In the genomic region with DNA sequence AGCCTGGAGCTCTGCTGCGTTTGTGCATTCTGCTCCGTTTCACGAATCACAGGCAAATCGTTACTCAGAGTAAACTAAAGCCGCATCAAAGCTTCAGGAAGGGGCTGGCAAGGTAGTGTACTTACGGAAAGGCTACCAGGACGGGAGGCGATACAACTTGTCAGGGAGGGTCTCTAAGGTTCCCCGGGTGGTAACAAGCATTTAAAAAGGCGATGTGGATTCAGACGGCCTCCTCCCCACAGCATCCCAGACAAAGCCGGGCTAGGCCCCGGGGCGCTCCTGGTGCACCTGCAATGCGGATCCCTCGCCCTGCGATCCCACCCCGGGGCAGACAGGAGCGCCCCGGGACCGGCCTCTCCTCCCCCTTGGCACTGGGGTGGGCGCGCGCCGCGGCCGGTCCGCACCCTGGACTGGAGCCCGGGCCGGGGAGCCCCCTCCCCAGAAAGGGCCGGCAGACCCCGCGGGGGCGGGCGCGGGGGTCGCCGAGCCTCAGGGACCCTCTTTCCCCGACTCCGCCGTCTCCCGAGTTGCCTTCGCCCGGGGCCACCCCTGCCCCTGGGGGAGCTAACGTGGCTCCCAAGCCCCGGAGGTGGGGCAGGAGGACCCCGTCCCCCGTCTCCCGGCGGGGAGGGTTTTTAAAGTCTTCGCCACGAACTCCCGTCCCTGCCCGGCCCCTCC, we compare ENCODE assay signal across 8 cellular contexts. TPM values are rescaled to one million over a fixed set of nuclear protein-coding genes. Genes with fewer than 3 reads are reported as not detected.
DNase-seq lines count a peak whose midpoint lies in the region; ATAC-seq and TF ChIP-seq lines count a peak whose summit lies in the region.

No MANE protein-coding gene starts in this region.

- no peaks in the 10 kb centered on the region for H4K20me1 ChIP-seq in HCT116 (ENCODE audit: insufficient read depth)

- H3K4me1 ChIP-seq in HCT116 (ENCODE audit: control insufficient read depth in 1 of 2, insufficient read depth in 2 of 2, low read length in 2 of 2) (peaks cover 10 to 15% of the 10 kb centered on the region in 2 experiments; a peak in 3 of 4 replicates), mesendoderm (ENCODE audit: control insufficient read depth, low read depth, low read length) (peaks cover 4% of the 10 kb centered on the region)

- H3K9ac ChIP-seq in HCT116 (ENCODE audit: low read length) (peak overlapping the region; percentile 55), mesendoderm (ENCODE audit: low read length) (peak overlapping the region; percentile 71)

- no peaks in the 10 kb centered on the region for H3K9me2 ChIP-seq in HCT116 (ENCODE audit: insufficient read depth)

- peak overlapping the region; percentile 99 for H4K8ac ChIP-seq in mesendoderm (ENCODE audit: low read depth, low read length)

- peaks cover 6 to 10% of the 10 kb centered on the region in 2 experiments; a peak in 2 of 4 replicates for H3K36me3 ChIP-seq in HCT116 (ENCODE audit: control insufficient read depth in 1 of 2, insufficient read depth in 2 of 2, low read length in 2 of 2)
- no peaks in the 10 kb centered on the region for H3K36me3 ChIP-seq in mesendoderm (ENCODE audit: control insufficient read depth, insufficient read depth, low read length)

- H3K79me1 ChIP-seq in mesendoderm (ENCODE audit: low read length) = peaks cover 13% of the 10 kb centered on the region

- peak overlapping the region; percentile 70 for H3K27ac ChIP-seq in HCT116 (ENCODE audit: low read depth, low read length)
- peak overlapping the region; percentile 97 for H3K27ac ChIP-seq in mesendoderm (ENCODE audit: low read depth, low read length)

- no peaks in the 10 kb centered on the region for H3K9me3 Mint-ChIP-seq in activated CD8-positive, alpha-beta T cell treated with anti-CD3 and anti-CD28 coated beads for 36 hours

- H3K56ac ChIP-seq in mesendoderm (ENCODE audit: low read length) = peak overlapping the region; percentile 83

- WGBS in mesendoderm (ENCODE audit: extremely low coverage, insufficient coverage, low lambda C conversion rate) = no CpG with 5 or more reads among the region's 54 CpGs

- DNase-seq in ELF-1 (ENCODE audit: low read depth, low spot score) = peak; percentile 96
- DNase-seq in HCT116 (ENCODE audit: low read depth, low spot score) = no peak
- DNase-seq in NCI-H146 (lab: John Stamatoyannopoulos, UW) = peak; percentile 58
- peak; percentile 52 for DNase-seq in activated CD8-positive, alpha-beta T cell treated with anti-CD3 and anti-CD28 coated beads for 36 hours
- peak; percentile 36 for DNase-seq in effector CD8-positive, alpha-beta T cell (lab: John Stamatoyannopoulos, UW)
- peak; percentile 94 for DNase-seq in mesendoderm
- DNase-seq in stimulated activated naive CD8-positive, alpha-beta T cell treated with anti-CD3 and anti-CD28 coated beads, Interleukin-15, Interleukin-2, amounts not matched to agents 100 U/mL and 50 U/mL, for 24 hours = peak; percentile 46
- no peak for DNase-seq in AG08395 (ENCODE audit: low spot score)

- H3K18ac ChIP-seq in mesendoderm (ENCODE audit: low read length) = peak overlapping the region; percentile 99

- CTCF ChIA-PET in HCT116 (lab: Charles Lee) = interaction anchor here (0.7 kb wide), 1 partner anchor 67 kb away, joined by 3 read pairs; no protein-coding TSS in a partner anchor
- CTCF ChIA-PET in activated CD8-positive, alpha-beta T cell treated with anti-CD3 and anti-CD28 coated beads for 36 hours (lab: Charles Lee) = interaction anchor here (0.9 to 1.7 kb wide), 6 partner anchors 18 to 67 kb away, joined by 3 to 5 read pairs (median 4); no protein-coding TSS in a partner anchor

- no peak overlapping the region for H2AFZ ChIP-seq in HCT116 (ENCODE audit: low read depth, low read length, poor library complexity, severe bottlenecking)

- peak; percentile 15; the same call in 1 of the 2 replicates for ATAC-seq in HCT116
- ATAC-seq in activated CD8-positive, alpha-beta T cell treated with anti-CD3 and anti-CD28 coated beads for 36 hours = no peak
- ATAC-seq in stimulated activated naive CD8-positive, alpha-beta T cell treated with anti-CD3 and anti-CD28 coated beads, Interleukin-15, Interleukin-2, amounts not matched to agents 100 U/mL and 50 U/mL, for 24 hours = no peak

- peak overlapping the region; percentile 72 for H3K4ac ChIP-seq in mesendoderm (ENCODE audit: low read depth, low read length)

- H4K5ac ChIP-seq in mesendoderm (ENCODE audit: low read length) = no peak overlapping the region

- no peak overlapping the region for H2AK5ac ChIP-seq in mesendoderm (ENCODE audit: low read length)

- H3K4me3 Mint-ChIP-seq in activated CD8-positive, alpha-beta T cell treated with anti-CD3 and anti-CD28 coated beads for 36 hours = peak overlapping the region; percentile 89

- H2BK15ac ChIP-seq in mesendoderm (replicated peaks; ENCODE audit: low read depth) = peak overlapping the region; percentile 75

- H3K4me1 Mint-ChIP-seq in activated CD8-positive, alpha-beta T cell treated with anti-CD3 and anti-CD28 coated beads for 36 hours (ENCODE audit: low read depth) = peaks cover 33% of the 10 kb centered on the region

- peak overlapping the region; percentile 84 for H3K4me2 ChIP-seq in HCT116 (ENCODE audit: low read length)
- H3K4me2 ChIP-seq in mesendoderm (ENCODE audit: low read length) = peak overlapping the region; percentile 88

- RAD21 ChIA-PET in HCT116 (lab: Charles Lee; ENCODE audit: low non-redundant PET in 1 of 2, low total read pairs in 2 of 2, uncharacterized antibody in 2 of 2, unreplicated experiment in 2 of 2) = no interaction called here

- H3K4me3 ChIP-seq in HCT116 (replicated peaks in 1 of 2; ENCODE audit: low read depth in 1 of 2, low read length in 2 of 2) (peak overlapping the region; percentile 65 to 68), mesendoderm (ENCODE audit: low read length) (peak overlapping the region; percentile 60)

- H3K9me3 ChIP-seq in HCT116 (ENCODE audit: control insufficient read depth in 1 of 2, insufficient read depth in 1 of 2, low read depth in 1 of 2, low read length in 2 of 2) = no peaks in the 10 kb centered on the region

- H3K36me3 Mint-ChIP-seq in activated CD8-positive, alpha-beta T cell treated with anti-CD3 and anti-CD28 coated beads for 36 hours (ENCODE audit: low read depth) = peaks cover 17% of the 10 kb centered on the region

- no peaks in the 10 kb centered on the region for H3K27me3 ChIP-seq in HCT116 (ENCODE audit: insufficient read depth, low read length)
- peaks cover 20% of the 10 kb centered on the region for H3K27me3 ChIP-seq in mesendoderm (ENCODE audit: insufficient read depth, low read length, poor library complexity)

- peak overlapping the region; percentile 76 for H2BK120ac ChIP-seq in mesendoderm (ENCODE audit: low read depth, low read length)

- no TSS peak for BruUV-seq in HCT116 (replicated peaks; lab: Mats Ljungman, UMichigan)

- intact Hi-C loops in HCT116 (cut with micrococcal nuclease) = loop anchor here (5.0 kb wide), 1 partner anchor 340 kb away; a partner anchor contains a TSS
- intact Hi-C loops in activated CD8-positive, alpha-beta T cell treated with anti-CD3 and anti-CD28 coated beads for 36 hours (cut with micrococcal nuclease) = no loop called here

- peak overlapping the region; percentile 53 for H3K27ac Mint-ChIP-seq in activated CD8-positive, alpha-beta T cell treated with anti-CD3 and anti-CD28 coated beads for 36 hours

- H3K79me2 ChIP-seq in HCT116 (ENCODE audit: insufficient read depth, low read length) (peaks cover 29% of the 10 kb centered on the region), mesendoderm (ENCODE audit: control insufficient read depth, insufficient read depth, low read length) (peaks cover 6% of the 10 kb centered on the region)

- H3K27me3 Mint-ChIP-seq in activated CD8-positive, alpha-beta T cell treated with anti-CD3 and anti-CD28 coated beads for 36 hours = no peaks in the 10 kb centered on the region

- no peak for TF ChIP-seq RAD21 in HCT116 (IDR thresholded peaks at IDR 0.05; ENCODE audit: low read depth)

- POLR2A ChIA-PET in HCT116 (lab: Charles Lee) = interaction anchor here (0.6 kb wide), 1 partner anchor 50 kb away, joined by 5 read pairs; no protein-coding TSS in a partner anchor
- POLR2A ChIA-PET in activated CD8-positive, alpha-beta T cell treated with anti-CD3 and anti-CD28 coated beads for 36 hours (lab: Charles Lee) = interaction anchor here (0.6 to 1.0 kb wide), 3 partner anchors 10 to 53 kb away, joined by 3 read pairs; no protein-coding TSS in a partner anchor

- TF ChIP-seq POLR2A in HCT116 (IDR thresholded peaks at IDR 0.05; ENCODE audit: borderline replicate concordance, extremely low read depth, insufficient read depth, insufficient read length) = no peak

- TF ChIP-seq CTCF in HCT116 (IDR thresholded peaks at IDR 0.05 in 2 of 3, conservative IDR thresholded peaks at IDR 0.05 in 1 of 3; ENCODE audit: borderline replicate concordance in 1 of 3, insufficient read depth in 1 of 3, low read depth in 2 of 3, low read length in 2 of 3) = no peak
- TF ChIP-seq CTCF in activated CD8-positive, alpha-beta T cell treated with anti-CD3 and anti-CD28 coated beads for 36 hours (IDR thresholded peaks at IDR 0.05) = no peak

- no peak overlapping the region for H2BK5ac ChIP-seq in mesendoderm (ENCODE audit: low read length)

- H3K23ac ChIP-seq in mesendoderm (ENCODE audit: low read length) = no peak overlapping the region

TF ChIP-seq in HCT116, 20 proteins besides CTCF, POLR2A, EP300 and RAD21:
- TF ChIP-seq EZH2phosphoT487 (IDR thresholded peaks at IDR 0.05; ENCODE audit: borderline replicate concordance) (no peak), ZFX (IDR thresholded peaks at IDR 0.05) (0 out of 2 replicates have a peak, but pooled peaks have one; percentile 35)

RNA-seq across cellular contexts. Expression of a gene that starts 0.7 kb away (rescaled TPM):
- total RNA-seq in HCT116 (2021; ENCODE audit: unreplicated experiment) = 9.7 TPM
- polyA plus RNA-seq in HCT116 (2012) = 7.9 and 9.0 TPM in 2 replicates
- total RNA-seq in activated CD8-positive, alpha-beta T cell treated with anti-CD3 and anti-CD28 coated beads for 36 hours = 1 to 10 TPM; 4.0 to 6.2 TPM
- polyA plus RNA-seq in mesendoderm (2013, experiment 1 of 2) = 2.1 TPM
- polyA plus RNA-seq in mesendoderm (2013, experiment 2 of 2) = 2.1 TPM

RNA-seq across cellular contexts. Expression of a gene that starts 1.1 kb away (rescaled TPM):
- total RNA-seq in HCT116 (2021; ENCODE audit: unreplicated experiment) = 124 TPM
- polyA plus RNA-seq in HCT116 (2012) = 44.8 and 48.7 TPM in 2 replicates
- 10 to 100 TPM; 52.9 to 53.4 TPM for total RNA-seq in activated CD8-positive, alpha-beta T cell treated with anti-CD3 and anti-CD28 coated beads for 36 hours
- polyA plus RNA-seq in mesendoderm (2013, experiment 1 of 2) = 36.1 TPM
- 35.4 TPM for polyA plus RNA-seq in mesendoderm (2013, experiment 2 of 2)

Comparison
In these comparisons a context has a peak if more than half of its experiments do, and no peak if none do; other contexts are left out.
1. DNase-seq: peak in ELF-1 (single experiment), NCI-H146 (single experiment), activated CD8-positive, alpha-beta T cell treated with anti-CD3 and anti-CD28 coated beads for 36 hours (single experiment), effector CD8-positive, alpha-beta T cell (single experiment), mesendoderm (single experiment) and stimulated activated naive CD8-positive, alpha-beta T cell treated with anti-CD3 and anti-CD28 coated beads, Interleukin-15, Interleukin-2, amounts not matched to agents 100 U/mL and 50 U/mL, for 24 hours (single experiment); none in HCT116 (single experiment) and AG08395 (single experiment).